Comparison of ENCODE assay signal across 14 cellular contexts in genomic region chr6:169786349-169786748, GRCh38. TPM values are rescaled to one million over a fixed set of nuclear protein-coding genes. Genes with fewer than 3 reads are reported as not detected.
DNase-seq lines count a peak whose midpoint lies in the region; ATAC-seq lines count a peak whose summit lies in the region.
"Had no signal": no experiment of that assay in that cellular context is flagged by ENCODE, and none has a peak within 500 bp of the region (broad histone marks: within the 10 kb centered on the region; RNA-seq: fewer than 3 reads in every experiment).

No MANE protein-coding gene starts in this region.

- peaks cover 23% of the 10 kb centered on the region for H3K36me3 Mint-ChIP-seq in activated T-cell treated with anti-CD3 and anti-CD28 coated beads, Interleukin-2, amount 50 U/mL, for 24 hours (ENCODE audit: low read depth)

- no peak for ATAC-seq in left lobe of liver
- ATAC-seq: CD8-positive, alpha-beta T cell had no signal

- peaks cover 22% of the 10 kb centered on the region for H3K4me1 Mint-ChIP-seq in activated T-cell treated with anti-CD3 and anti-CD28 coated beads, Interleukin-2, amount 50 U/mL, for 24 hours (ENCODE audit: low read depth)

- no peaks in the 10 kb centered on the region for H3K9me3 Mint-ChIP-seq in activated T-cell treated with anti-CD3 and anti-CD28 coated beads, Interleukin-2, amount 50 U/mL, for 24 hours

- no peak overlapping the region for H3K27ac Mint-ChIP-seq in activated T-cell treated with anti-CD3 and anti-CD28 coated beads, Interleukin-2, amount 50 U/mL, for 24 hours
- H3K27ac Mint-ChIP-seq: CD8-positive, alpha-beta T cell had no signal

- H3K4me3 Mint-ChIP-seq in activated T-cell treated with anti-CD3 and anti-CD28 coated beads, Interleukin-2, amount 50 U/mL, for 24 hours = no peak overlapping the region
- H3K4me3 Mint-ChIP-seq: CD14-positive monocyte; CD8-positive, alpha-beta T cell had no signal

- H3K27me3 Mint-ChIP-seq in activated T-cell treated with anti-CD3 and anti-CD28 coated beads, Interleukin-2, amount 50 U/mL, for 24 hours = peaks cover 22% of the 10 kb centered on the region

- peak; percentile 17 for DNase-seq in activated T-cell treated with anti-CD3 and anti-CD28 coated beads, Interleukin-2, amount 50 U/mL, for 24 hours
- no peak for DNase-seq in activated T-cell treated with anti-CD3 and anti-CD28 coated beads, Interleukin-2, amount 50 U/mL, for 1 hour
- DNase-seq in left lobe of liver (ENCODE audit: low spot score) = peak; percentile 31
- peak; percentile 17 for DNase-seq in stimulated activated CD8-positive, alpha-beta memory T cell treated with anti-CD3 and anti-CD28 coated beads, Interleukin-4, amount 100 ng/mL, for 48 hours
- DNase-seq in NCI-H526 treated with DMSO at 0.1 percent for 48 hours (lab: John Stamatoyannopoulos, UW) = no peak
- no peak for DNase-seq in hippocampal formation (lab: John Stamatoyannopoulos, UW)
- no peak for DNase-seq in activated CD4-positive, alpha-beta T cell treated with anti-CD3 and anti-CD28 coated beads for 1 hour
- DNase-seq: COR-L47, DMS153, DMS79 treated with DMSO at 0.1 percent for 48 hours, EL, GM23248 had no signal

RNA-seq across cellular contexts. Expression of gene ERMARD, which starts 34.9 kb away (rescaled TPM):
- total RNA-seq in left lobe of liver = 16.3 TPM

RNA-seq across cellular contexts. Expression of gene DYNLT2, which starts 35.0 kb away (rescaled TPM):
- 0.60 TPM for total RNA-seq in left lobe of liver

Comparison
In these comparisons a context has a peak if more than half of its experiments do, and no peak if none do; other contexts are left out.
1. DNase-seq: peak in activated T-cell treated with anti-CD3 and anti-CD28 coated beads, Interleukin-2, amount 50 U/mL, for 24 hours (single experiment), left lobe of liver (single experiment) and stimulated activated CD8-positive, alpha-beta memory T cell treated with anti-CD3 and anti-CD28 coated beads, Interleukin-4, amount 100 ng/mL, for 48 hours (single experiment); none in activated T-cell treated with anti-CD3 and anti-CD28 coated beads, Interleukin-2, amount 50 U/mL, for 1 hour (single experiment), NCI-H526 treated with DMSO at 0.1 percent for 48 hours (single experiment), hippocampal formation (0 of 2) and activated CD4-positive, alpha-beta T cell treated with anti-CD3 and anti-CD28 coated beads for 1 hour (single experiment).